ENCODE assay signal across 2 cellular contexts in genomic region chr4:39516407-39516966, GRCh38.
TF ChIP-seq lines count a peak whose summit lies in the region.

No MANE protein-coding gene starts in this region.

TF ChIP-seq in A549, 52 proteins besides CTCF, POLR2A, EP300 and RAD21:
- TF ChIP-seq NFE2L2 (conservative IDR thresholded peaks at IDR 0.05; ENCODE audit: low read length) (no peak), HOXB5 (CRISPR knock-in tag; IDR thresholded peaks at IDR 0.05) (peak; percentile 45; the same call in 1 of the 2 replicates), FOXS1 (CRISPR knock-in tag; IDR thresholded peaks at IDR 0.05) (0 out of 2 replicates have a peak, but pooled peaks have one; percentile 9)

TF ChIP-seq in IMR-90, 13 proteins besides CTCF, POLR2A, EP300 and RAD21:
- no peak for TF ChIP-seq CHD1 (IDR thresholded peaks at IDR 0.05; ENCODE audit: low read depth, low read length)
- TF ChIP-seq MAZ (IDR thresholded peaks at IDR 0.05; ENCODE audit: borderline replicate concordance, low read depth, low read length), result no peak
- TF ChIP-seq SMC3 (IDR thresholded peaks at IDR 0.05; ENCODE audit: low read depth, low read length), result no peak
- TF ChIP-seq FOS (IDR thresholded peaks at IDR 0.05; ENCODE audit: low read depth, low read length), result no peak
- no peak for TF ChIP-seq RFX5 (IDR thresholded peaks at IDR 0.05; ENCODE audit: low read depth, low read length)
- TF ChIP-seq MXI1 (IDR thresholded peaks at IDR 0.05; ENCODE audit: borderline replicate concordance, low read depth, low read length), result no peak
- TF ChIP-seq RCOR1 (IDR thresholded peaks at IDR 0.05; ENCODE audit: insufficient replicate concordance, low read length), result no peak
- TF ChIP-seq NFE2L2 (IDR thresholded peaks at IDR 0.05; ENCODE audit: low read depth, low read length), result no peak
- TF ChIP-seq MAFK (IDR thresholded peaks at IDR 0.05; ENCODE audit: low read depth, low read length), result no peak
- TF ChIP-seq CEBPB (IDR thresholded peaks at IDR 0.05; ENCODE audit: low read depth, low read length), result no peak
- no peak for TF ChIP-seq USF2 (IDR thresholded peaks at IDR 0.05; ENCODE audit: low read depth, low read length)
- TF ChIP-seq ELK1 (IDR thresholded peaks at IDR 0.05; ENCODE audit: borderline replicate concordance, low read depth, low read length), result no peak
